ENCODE assay signal across 1 cellular context in the genomic region with DNA sequence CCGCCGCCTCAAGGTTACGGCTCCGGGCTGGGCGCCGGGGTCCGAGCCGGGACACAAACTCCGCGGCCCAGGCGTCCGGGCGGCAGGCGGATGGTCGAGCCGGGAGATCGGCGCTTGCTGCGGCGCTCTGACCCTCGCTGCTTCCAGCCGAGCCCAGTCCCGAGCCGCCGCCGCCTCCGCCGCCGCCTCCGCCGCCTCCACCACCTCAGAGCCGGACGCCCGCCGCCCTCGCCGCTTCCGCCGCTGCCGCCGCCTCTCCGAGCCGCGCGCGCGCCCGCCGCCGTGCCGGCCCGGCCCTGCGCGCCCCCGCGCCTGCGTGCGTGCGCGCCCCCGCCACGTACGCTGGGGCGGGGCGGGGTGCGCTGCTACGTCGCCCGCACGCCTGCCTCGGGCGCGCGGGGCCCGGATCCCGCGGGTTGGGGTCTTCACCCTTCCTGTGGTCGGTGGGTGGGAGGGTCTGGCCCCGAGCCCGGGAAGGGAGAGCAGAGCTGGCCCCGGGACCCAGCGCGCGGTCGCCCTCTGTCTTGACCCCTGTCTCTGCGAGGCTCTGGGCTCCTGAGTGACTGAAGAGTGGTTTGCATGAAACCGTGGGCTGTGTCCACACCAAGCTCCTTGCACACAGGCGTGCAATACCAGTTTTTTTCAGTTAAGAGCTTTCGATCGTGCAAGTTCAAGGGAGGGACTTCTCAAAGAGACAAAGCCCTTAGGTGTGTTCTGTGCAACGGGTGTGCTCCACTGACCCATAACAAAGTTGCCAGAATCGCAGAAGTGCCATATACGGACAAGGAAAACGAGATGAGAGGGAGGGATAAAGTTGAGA.
TF ChIP-seq lines count a peak whose summit lies in the region.

A gene (minus strand): TSS at position 256 of the 820 bp plus-strand sequence. CDS start 328 bp downstream, outside the sequence.

TF ChIP-seq in HepG2, 621 proteins besides CTCF, POLR2A, EP300 and RAD21 (continued from another document and continues in another):
- TF ChIP-seq ZNF563 (CRISPR knock-in tag; IDR thresholded peaks at IDR 0.05) (0 out of 2 replicates have a peak, but pooled peaks have one; percentile 37), PRMT3 (CRISPR knock-in tag; IDR thresholded peaks at IDR 0.05; ENCODE audit: borderline replicate concordance, low read depth) (no peak), ZFY (CRISPR knock-in tag; IDR thresholded peaks at IDR 0.05) (peak; percentile 57), SCMH1 (CRISPR knock-in tag; IDR thresholded peaks at IDR 0.05; ENCODE audit: borderline replicate concordance) (no peak), RARG (CRISPR knock-in tag; IDR thresholded peaks at IDR 0.05; ENCODE audit: low read depth) (no peak), PCBP2 (optimal IDR thresholded peaks at IDR 0.05; ENCODE audit: low read depth, low read length, poor library complexity, severe bottlenecking) (no peak), TARDBP (CRISPR knock-in tag; IDR thresholded peaks at IDR 0.05) (0 out of 2 replicates have a peak, but pooled peaks have one; percentile 49), HMG20B (CRISPR knock-in tag; conservative IDR thresholded peaks at IDR 0.05) (0 out of 2 replicates have a peak, but pooled peaks have one; percentile 4), SMYD3 (CRISPR knock-in tag; IDR thresholded peaks at IDR 0.05) (no peak), RBAK (CRISPR knock-in tag; IDR thresholded peaks at IDR 0.05) (no peak), ZNF841 (CRISPR knock-in tag; IDR thresholded peaks at IDR 0.05; ENCODE audit: borderline replicate concordance) (no peak), TEAD3 (CRISPR knock-in tag; optimal IDR thresholded peaks at IDR 0.05; ENCODE audit: borderline replicate concordance) (peak; percentile 12), RBFOX2 (IDR thresholded peaks at IDR 0.05; ENCODE audit: low read depth, low read length) (peak; percentile 80), KMT2A (CRISPR knock-in tag; IDR thresholded peaks at IDR 0.05) (0 out of 2 replicates have a peak, but pooled peaks have one; percentile 23), ZNF577 (CRISPR knock-in tag; IDR thresholded peaks at IDR 0.05; ENCODE audit: borderline replicate concordance, low read depth) (no peak), ZFX (CRISPR knock-in tag; IDR thresholded peaks at IDR 0.05; ENCODE audit: low read depth) (peak; percentile 38), TCF7L2 (IDR thresholded peaks at IDR 0.05; ENCODE audit: low read depth, low read length) (no peak), HOXA5 (CRISPR knock-in tag; IDR thresholded peaks at IDR 0.05) (0 out of 2 replicates have a peak, but pooled peaks have one; percentile 36), SMAD9 (CRISPR knock-in tag; IDR thresholded peaks at IDR 0.05) (no peak)
- TF ChIP-seq, protein P1, sequence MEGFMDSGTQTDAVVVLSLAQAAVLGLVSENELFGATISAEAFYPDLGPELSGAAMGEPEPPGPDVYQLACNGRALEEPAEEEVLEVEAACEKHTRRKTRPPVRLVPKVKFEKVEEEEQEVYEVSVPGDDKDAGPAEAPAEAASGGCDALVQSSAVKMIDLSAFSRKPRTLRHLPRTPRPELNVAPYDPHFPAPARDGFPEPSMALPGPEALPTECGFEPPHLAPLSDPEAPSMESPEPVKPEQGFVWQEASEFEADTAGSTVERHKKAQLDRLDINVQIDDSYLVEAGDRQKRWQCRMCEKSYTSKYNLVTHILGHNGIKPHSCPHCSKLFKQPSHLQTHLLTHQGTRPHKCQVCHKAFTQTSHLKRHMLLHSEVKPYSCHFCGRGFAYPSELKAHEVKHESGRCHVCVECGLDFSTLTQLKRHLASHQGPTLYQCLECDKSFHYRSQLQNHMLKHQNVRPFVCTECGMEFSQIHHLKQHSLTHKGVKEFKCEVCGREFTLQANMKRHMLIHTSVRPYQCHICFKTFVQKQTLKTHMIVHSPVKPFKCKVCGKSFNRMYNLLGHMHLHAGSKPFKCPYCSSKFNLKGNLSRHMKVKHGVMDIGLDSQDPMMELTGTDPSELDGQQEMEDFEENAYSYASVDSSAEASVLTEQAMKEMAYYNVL (CRISPR knock-in tag; IDR thresholded peaks at IDR 0.05; ENCODE audit: borderline replicate concordance) = peak; percentile 60; the same call in 1 of the 2 replicates
- TF ChIP-seq, protein P2, sequence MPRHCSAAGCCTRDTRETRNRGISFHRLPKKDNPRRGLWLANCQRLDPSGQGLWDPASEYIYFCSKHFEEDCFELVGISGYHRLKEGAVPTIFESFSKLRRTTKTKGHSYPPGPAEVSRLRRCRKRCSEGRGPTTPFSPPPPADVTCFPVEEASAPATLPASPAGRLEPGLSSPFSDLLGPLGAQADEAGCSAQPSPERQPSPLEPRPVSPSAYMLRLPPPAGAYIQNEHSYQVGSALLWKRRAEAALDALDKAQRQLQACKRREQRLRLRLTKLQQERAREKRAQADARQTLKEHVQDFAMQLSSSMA (CRISPR knock-in tag; IDR thresholded peaks at IDR 0.05) = peak; percentile 78
- TF ChIP-seq, protein P3, sequence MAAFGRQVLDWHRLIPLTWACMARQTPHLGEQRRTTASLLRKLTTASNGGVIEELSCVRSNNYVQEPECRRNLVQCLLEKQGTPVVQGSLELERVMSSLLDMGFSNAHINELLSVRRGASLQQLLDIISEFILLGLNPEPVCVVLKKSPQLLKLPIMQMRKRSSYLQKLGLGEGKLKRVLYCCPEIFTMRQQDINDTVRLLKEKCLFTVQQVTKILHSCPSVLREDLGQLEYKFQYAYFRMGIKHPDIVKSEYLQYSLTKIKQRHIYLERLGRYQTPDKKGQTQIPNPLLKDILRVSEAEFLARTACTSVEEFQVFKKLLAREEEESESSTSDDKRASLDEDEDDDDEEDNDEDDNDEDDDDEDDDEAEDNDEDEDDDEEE (CRISPR knock-in tag; IDR thresholded peaks at IDR 0.05) = 0 out of 2 replicates have a peak, but pooled peaks have one; percentile 24
- TF ChIP-seq, protein P4, sequence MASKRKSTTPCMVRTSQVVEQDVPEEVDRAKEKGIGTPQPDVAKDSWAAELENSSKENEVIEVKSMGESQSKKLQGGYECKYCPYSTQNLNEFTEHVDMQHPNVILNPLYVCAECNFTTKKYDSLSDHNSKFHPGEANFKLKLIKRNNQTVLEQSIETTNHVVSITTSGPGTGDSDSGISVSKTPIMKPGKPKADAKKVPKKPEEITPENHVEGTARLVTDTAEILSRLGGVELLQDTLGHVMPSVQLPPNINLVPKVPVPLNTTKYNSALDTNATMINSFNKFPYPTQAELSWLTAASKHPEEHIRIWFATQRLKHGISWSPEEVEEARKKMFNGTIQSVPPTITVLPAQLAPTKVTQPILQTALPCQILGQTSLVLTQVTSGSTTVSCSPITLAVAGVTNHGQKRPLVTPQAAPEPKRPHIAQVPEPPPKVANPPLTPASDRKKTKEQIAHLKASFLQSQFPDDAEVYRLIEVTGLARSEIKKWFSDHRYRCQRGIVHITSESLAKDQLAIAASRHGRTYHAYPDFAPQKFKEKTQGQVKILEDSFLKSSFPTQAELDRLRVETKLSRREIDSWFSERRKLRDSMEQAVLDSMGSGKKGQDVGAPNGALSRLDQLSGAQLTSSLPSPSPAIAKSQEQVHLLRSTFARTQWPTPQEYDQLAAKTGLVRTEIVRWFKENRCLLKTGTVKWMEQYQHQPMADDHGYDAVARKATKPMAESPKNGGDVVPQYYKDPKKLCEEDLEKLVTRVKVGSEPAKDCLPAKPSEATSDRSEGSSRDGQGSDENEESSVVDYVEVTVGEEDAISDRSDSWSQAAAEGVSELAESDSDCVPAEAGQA (IDR thresholded peaks at IDR 0.05; ENCODE audit: low read depth) = no peak
- TF ChIP-seq, protein P4 (CRISPR knock-in tag; IDR thresholded peaks at IDR 0.05; ENCODE audit: borderline replicate concordance) = no peak
- TF ChIP-seq, protein P5, sequence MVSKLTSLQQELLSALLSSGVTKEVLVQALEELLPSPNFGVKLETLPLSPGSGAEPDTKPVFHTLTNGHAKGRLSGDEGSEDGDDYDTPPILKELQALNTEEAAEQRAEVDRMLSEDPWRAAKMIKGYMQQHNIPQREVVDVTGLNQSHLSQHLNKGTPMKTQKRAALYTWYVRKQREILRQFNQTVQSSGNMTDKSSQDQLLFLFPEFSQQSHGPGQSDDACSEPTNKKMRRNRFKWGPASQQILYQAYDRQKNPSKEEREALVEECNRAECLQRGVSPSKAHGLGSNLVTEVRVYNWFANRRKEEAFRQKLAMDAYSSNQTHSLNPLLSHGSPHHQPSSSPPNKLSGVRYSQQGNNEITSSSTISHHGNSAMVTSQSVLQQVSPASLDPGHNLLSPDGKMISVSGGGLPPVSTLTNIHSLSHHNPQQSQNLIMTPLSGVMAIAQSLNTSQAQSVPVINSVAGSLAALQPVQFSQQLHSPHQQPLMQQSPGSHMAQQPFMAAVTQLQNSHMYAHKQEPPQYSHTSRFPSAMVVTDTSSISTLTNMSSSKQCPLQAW (CRISPR knock-in tag; IDR thresholded peaks at IDR 0.05) = peak; percentile 37; the same call in 1 of the 2 replicates
- TF ChIP-seq, protein P6, sequence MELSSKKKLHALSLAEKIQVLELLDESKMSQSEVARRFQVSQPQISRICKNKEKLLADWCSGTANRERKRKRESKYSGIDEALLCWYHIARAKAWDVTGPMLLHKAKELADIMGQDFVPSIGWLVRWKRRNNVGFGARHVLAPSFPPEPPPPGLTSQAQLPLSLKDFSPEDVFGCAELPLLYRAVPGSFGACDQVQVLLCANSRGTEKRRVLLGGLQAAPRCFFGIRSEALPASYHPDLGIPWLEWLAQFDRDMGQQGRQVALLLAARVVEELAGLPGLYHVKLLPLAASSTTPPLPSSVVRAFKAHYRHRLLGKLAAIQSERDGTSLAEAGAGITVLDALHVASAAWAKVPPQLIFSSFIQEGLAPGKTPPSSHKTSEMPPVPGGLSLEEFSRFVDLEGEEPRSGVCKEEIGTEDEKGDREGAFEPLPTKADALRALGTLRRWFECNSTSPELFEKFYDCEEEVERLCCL (CRISPR knock-in tag; IDR thresholded peaks at IDR 0.05; ENCODE audit: borderline replicate concordance) = no peak
- TF ChIP-seq, protein P7, sequence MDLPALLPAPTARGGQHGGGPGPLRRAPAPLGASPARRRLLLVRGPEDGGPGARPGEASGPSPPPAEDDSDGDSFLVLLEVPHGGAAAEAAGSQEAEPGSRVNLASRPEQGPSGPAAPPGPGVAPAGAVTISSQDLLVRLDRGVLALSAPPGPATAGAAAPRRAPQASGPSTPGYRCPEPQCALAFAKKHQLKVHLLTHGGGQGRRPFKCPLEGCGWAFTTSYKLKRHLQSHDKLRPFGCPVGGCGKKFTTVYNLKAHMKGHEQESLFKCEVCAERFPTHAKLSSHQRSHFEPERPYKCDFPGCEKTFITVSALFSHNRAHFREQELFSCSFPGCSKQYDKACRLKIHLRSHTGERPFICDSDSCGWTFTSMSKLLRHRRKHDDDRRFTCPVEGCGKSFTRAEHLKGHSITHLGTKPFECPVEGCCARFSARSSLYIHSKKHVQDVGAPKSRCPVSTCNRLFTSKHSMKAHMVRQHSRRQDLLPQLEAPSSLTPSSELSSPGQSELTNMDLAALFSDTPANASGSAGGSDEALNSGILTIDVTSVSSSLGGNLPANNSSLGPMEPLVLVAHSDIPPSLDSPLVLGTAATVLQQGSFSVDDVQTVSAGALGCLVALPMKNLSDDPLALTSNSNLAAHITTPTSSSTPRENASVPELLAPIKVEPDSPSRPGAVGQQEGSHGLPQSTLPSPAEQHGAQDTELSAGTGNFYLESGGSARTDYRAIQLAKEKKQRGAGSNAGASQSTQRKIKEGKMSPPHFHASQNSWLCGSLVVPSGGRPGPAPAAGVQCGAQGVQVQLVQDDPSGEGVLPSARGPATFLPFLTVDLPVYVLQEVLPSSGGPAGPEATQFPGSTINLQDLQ (CRISPR knock-in tag; IDR thresholded peaks at IDR 0.05) = no peak
- TF ChIP-seq, protein P8, sequence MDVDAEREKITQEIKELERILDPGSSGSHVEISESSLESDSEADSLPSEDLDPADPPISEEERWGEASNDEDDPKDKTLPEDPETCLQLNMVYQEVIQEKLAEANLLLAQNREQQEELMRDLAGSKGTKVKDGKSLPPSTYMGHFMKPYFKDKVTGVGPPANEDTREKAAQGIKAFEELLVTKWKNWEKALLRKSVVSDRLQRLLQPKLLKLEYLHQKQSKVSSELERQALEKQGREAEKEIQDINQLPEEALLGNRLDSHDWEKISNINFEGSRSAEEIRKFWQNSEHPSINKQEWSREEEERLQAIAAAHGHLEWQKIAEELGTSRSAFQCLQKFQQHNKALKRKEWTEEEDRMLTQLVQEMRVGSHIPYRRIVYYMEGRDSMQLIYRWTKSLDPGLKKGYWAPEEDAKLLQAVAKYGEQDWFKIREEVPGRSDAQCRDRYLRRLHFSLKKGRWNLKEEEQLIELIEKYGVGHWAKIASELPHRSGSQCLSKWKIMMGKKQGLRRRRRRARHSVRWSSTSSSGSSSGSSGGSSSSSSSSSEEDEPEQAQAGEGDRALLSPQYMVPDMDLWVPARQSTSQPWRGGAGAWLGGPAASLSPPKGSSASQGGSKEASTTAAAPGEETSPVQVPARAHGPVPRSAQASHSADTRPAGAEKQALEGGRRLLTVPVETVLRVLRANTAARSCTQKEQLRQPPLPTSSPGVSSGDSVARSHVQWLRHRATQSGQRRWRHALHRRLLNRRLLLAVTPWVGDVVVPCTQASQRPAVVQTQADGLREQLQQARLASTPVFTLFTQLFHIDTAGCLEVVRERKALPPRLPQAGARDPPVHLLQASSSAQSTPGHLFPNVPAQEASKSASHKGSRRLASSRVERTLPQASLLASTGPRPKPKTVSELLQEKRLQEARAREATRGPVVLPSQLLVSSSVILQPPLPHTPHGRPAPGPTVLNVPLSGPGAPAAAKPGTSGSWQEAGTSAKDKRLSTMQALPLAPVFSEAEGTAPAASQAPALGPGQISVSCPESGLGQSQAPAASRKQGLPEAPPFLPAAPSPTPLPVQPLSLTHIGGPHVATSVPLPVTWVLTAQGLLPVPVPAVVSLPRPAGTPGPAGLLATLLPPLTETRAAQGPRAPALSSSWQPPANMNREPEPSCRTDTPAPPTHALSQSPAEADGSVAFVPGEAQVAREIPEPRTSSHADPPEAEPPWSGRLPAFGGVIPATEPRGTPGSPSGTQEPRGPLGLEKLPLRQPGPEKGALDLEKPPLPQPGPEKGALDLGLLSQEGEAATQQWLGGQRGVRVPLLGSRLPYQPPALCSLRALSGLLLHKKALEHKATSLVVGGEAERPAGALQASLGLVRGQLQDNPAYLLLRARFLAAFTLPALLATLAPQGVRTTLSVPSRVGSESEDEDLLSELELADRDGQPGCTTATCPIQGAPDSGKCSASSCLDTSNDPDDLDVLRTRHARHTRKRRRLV (CRISPR knock-in tag; IDR thresholded peaks at IDR 0.05) = 0 out of 2 replicates have a peak, but pooled peaks have one; percentile 58
